In the genomic region with DNA sequence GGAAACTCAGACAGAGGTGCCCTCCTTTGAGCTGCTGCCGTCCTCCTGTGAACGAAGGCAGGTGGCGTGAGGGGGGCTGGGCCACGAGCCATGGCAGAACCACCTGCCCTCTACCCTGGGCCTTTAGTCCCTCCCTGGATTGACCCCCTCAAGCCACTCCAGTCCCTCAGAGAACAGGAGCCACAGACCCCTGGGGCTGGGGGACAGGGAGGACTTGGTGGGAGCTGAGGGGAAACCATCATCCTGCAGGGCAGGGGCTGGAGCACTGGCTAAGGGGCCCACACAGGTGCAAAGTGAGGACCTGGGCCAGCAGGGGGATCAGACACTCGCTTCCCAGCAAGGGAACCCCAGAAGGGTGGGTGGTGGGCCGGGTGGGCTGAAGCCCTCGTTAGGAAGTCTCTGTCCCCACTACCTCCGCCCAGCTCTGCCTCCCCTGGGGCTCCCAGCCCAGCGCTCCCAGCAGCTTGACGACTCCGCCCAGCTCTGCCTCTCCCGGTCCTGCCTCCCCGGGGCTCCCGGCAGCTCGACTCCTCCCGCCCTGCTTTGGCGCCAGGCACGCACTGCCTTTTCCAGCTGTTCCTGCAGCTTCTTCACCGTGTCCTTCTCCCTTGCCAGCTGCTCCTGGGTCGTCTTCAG, we compare ENCODE assay signal across 8 cellular contexts. TPM values are rescaled to one million over a fixed set of nuclear protein-coding genes. Genes with fewer than 3 reads are reported as not detected.
DNase-seq lines count a peak whose midpoint lies in the region; ATAC-seq, FAIRE-seq and TF ChIP-seq lines count a peak whose summit lies in the region.

No MANE protein-coding gene starts in this region.

- no peak overlapping the region for H3K9ac ChIP-seq in kidney (ENCODE audit: low read length in 2 of 2)

- TF ChIP-seq EP300 in tibial nerve (IDR thresholded peaks at IDR 0.05), result peak in 1 of 2 donors; percentile 14

- peak overlapping the region in 1 of 2 donors; percentile 7 for H3K27ac ChIP-seq in kidney (ENCODE audit: low read depth in 2 of 2, low read length in 2 of 2)
- H3K27ac ChIP-seq in tibial nerve, result peak overlapping the region in 3 of 4 donors; percentile 41 to 72 (median 70)

- DNase-seq in T-helper 2 cell treated with Interferon-gamma antibody and Interleukin-4, amounts not matched to agents 5 μg/mL and 100 μg/mL, for 36 hours (ENCODE audit: low spot score), result no peak
- no peak for DNase-seq in T-helper 2 cell
- DNase-seq in activated T-helper 1 cell treated with anti-CD3 and anti-CD28 coated beads, Interleukin-12 subunit alpha, Interleukin-12 subunit beta, Interleukin-2, Interleukin-4 antibody, amounts not matched to agents 30 ng/mL and 10 ng/mL and 1 ng/mL, durations not matched to agents 14 hours and 24 hours and 36 hours (ENCODE audit: low spot score), result no peak
- DNase-seq in kidney, result peak; percentile 94
- DNase-seq in tibial nerve (ENCODE audit: low spot score in 2 of 2), result peak in 1 of 2 donors; percentile 56
- DNase-seq in T1000 (lab: John Stamatoyannopoulos, UW), result no peak
- DNase-seq in pons (ENCODE audit: low spot score), result no peak

- H3K4me1 Mint-ChIP-seq in T-helper 2 cell treated with Interferon-gamma antibody and Interleukin-4, amounts not matched to agents 5 μg/mL and 100 μg/mL, for 36 hours (ENCODE audit: low read depth), result peaks cover 20% of the 10 kb centered on the region
- H3K4me1 Mint-ChIP-seq in activated T-helper 1 cell treated with anti-CD3 and anti-CD28 coated beads, Interleukin-12 subunit alpha, Interleukin-12 subunit beta, Interleukin-2, Interleukin-4 antibody, amounts not matched to agents 30 ng/mL and 10 ng/mL and 1 ng/mL, durations not matched to agents 14 hours and 24 hours and 36 hours (ENCODE audit: low read depth), result peaks cover 23% of the 10 kb centered on the region

- WGBS in tibial nerve, 2 donors, result 57 to 62% methylated on average over 20 of the region's 20 CpGs

- no peak for ATAC-seq in GM19397 (IDR thresholded peaks at IDR 0.05; ENCODE audit: unreplicated experiment)

- H3K9me3 Mint-ChIP-seq in T-helper 2 cell treated with Interferon-gamma antibody and Interleukin-4, amounts not matched to agents 5 μg/mL and 100 μg/mL, for 36 hours, result no peaks in the 10 kb centered on the region
- H3K9me3 Mint-ChIP-seq in activated T-helper 1 cell treated with anti-CD3 and anti-CD28 coated beads, Interleukin-12 subunit alpha, Interleukin-12 subunit beta, Interleukin-2, Interleukin-4 antibody, amounts not matched to agents 30 ng/mL and 10 ng/mL and 1 ng/mL, durations not matched to agents 14 hours and 24 hours and 36 hours, result no peaks in the 10 kb centered on the region

- H3K4me1 ChIP-seq in kidney (ENCODE audit: control insufficient read depth in 1 of 2, insufficient read depth in 1 of 2, low read depth in 1 of 2, low read length in 2 of 2) (peaks cover 0 to 12% of the 10 kb centered on the region in 2 donors), tibial nerve (peaks cover 0 to 73% (median 8%) of the 10 kb centered on the region in 4 donors)

- TF ChIP-seq POLR2A in tibial nerve (IDR thresholded peaks at IDR 0.05), result no peak

- H3K27ac Mint-ChIP-seq in T-helper 2 cell treated with Interferon-gamma antibody and Interleukin-4, amounts not matched to agents 5 μg/mL and 100 μg/mL, for 36 hours, result peak overlapping the region; percentile 66
- H3K27ac Mint-ChIP-seq in activated T-helper 1 cell treated with anti-CD3 and anti-CD28 coated beads, Interleukin-12 subunit alpha, Interleukin-12 subunit beta, Interleukin-2, Interleukin-4 antibody, amounts not matched to agents 30 ng/mL and 10 ng/mL and 1 ng/mL, durations not matched to agents 14 hours and 24 hours and 36 hours, result peak overlapping the region; percentile 16

- no peak overlapping the region for H3K4me3 ChIP-seq in kidney (ENCODE audit: low read length in 2 of 2)
- no peak overlapping the region for H3K4me3 ChIP-seq in tibial nerve

- FAIRE-seq in kidney (lab: Jason Lieb, UNC), result no peak

- intact Hi-C loops in activated T-helper 1 cell treated with anti-CD3 and anti-CD28 coated beads, Interleukin-12 subunit alpha, Interleukin-12 subunit beta, Interleukin-2, Interleukin-4 antibody, amounts not matched to agents 30 ng/mL and 10 ng/mL and 1 ng/mL, durations not matched to agents 14 hours and 24 hours and 36 hours (cut with micrococcal nuclease), result loop anchor here (5.0 kb wide), 1 partner anchor 68 kb away; a partner anchor contains a TSS
- intact Hi-C loops in kidney (cut with DNase I), result no loop called here

- no peaks in the 10 kb centered on the region for H3K27me3 ChIP-seq in tibial nerve

- no peak overlapping the region for H3K4me3 Mint-ChIP-seq in T-helper 2 cell treated with Interferon-gamma antibody and Interleukin-4, amounts not matched to agents 5 μg/mL and 100 μg/mL, for 36 hours
- no peak overlapping the region for H3K4me3 Mint-ChIP-seq in activated T-helper 1 cell treated with anti-CD3 and anti-CD28 coated beads, Interleukin-12 subunit alpha, Interleukin-12 subunit beta, Interleukin-2, Interleukin-4 antibody, amounts not matched to agents 30 ng/mL and 10 ng/mL and 1 ng/mL, durations not matched to agents 14 hours and 24 hours and 36 hours

- no peaks in the 10 kb centered on the region for H3K9me3 ChIP-seq in kidney (ENCODE audit: control insufficient read depth in 1 of 2, low read length in 2 of 2)
- no peaks in the 10 kb centered on the region for H3K9me3 ChIP-seq in tibial nerve

- peaks cover 18% of the 10 kb centered on the region for H3K36me3 Mint-ChIP-seq in T-helper 2 cell treated with Interferon-gamma antibody and Interleukin-4, amounts not matched to agents 5 μg/mL and 100 μg/mL, for 36 hours (ENCODE audit: low read depth)
- H3K36me3 Mint-ChIP-seq in activated T-helper 1 cell treated with anti-CD3 and anti-CD28 coated beads, Interleukin-12 subunit alpha, Interleukin-12 subunit beta, Interleukin-2, Interleukin-4 antibody, amounts not matched to agents 30 ng/mL and 10 ng/mL and 1 ng/mL, durations not matched to agents 14 hours and 24 hours and 36 hours (ENCODE audit: low read depth), result peaks cover 9% of the 10 kb centered on the region

- H3K27me3 Mint-ChIP-seq in T-helper 2 cell treated with Interferon-gamma antibody and Interleukin-4, amounts not matched to agents 5 μg/mL and 100 μg/mL, for 36 hours (ENCODE audit: low read depth), result no peaks in the 10 kb centered on the region
- no peaks in the 10 kb centered on the region for H3K27me3 Mint-ChIP-seq in activated T-helper 1 cell treated with anti-CD3 and anti-CD28 coated beads, Interleukin-12 subunit alpha, Interleukin-12 subunit beta, Interleukin-2, Interleukin-4 antibody, amounts not matched to agents 30 ng/mL and 10 ng/mL and 1 ng/mL, durations not matched to agents 14 hours and 24 hours and 36 hours (ENCODE audit: insufficient read depth)

- TF ChIP-seq CTCF in kidney (IDR thresholded peaks at IDR 0.05; ENCODE audit: borderline replicate concordance, extremely low read depth, insufficient read depth) (no peak), tibial nerve (IDR thresholded peaks at IDR 0.05) (no peak)

- H3K36me3 ChIP-seq in kidney (ENCODE audit: control insufficient read depth in 1 of 2, insufficient read depth in 2 of 2, low read length in 2 of 2) (peaks cover 8 to 17% of the 10 kb centered on the region in 2 donors), tibial nerve (peaks cover 0 to 71% (median 0%) of the 10 kb centered on the region in 3 donors)

RNA-seq across cellular contexts. Expression of a gene that starts 44.4 kb away (rescaled TPM):
- total RNA-seq in activated T-helper 1 cell treated with anti-CD3 and anti-CD28 coated beads, Interleukin-12 subunit alpha, Interleukin-12 subunit beta, Interleukin-2, Interleukin-4 antibody, amounts not matched to agents 30 ng/mL and 10 ng/mL and 1 ng/mL, durations not matched to agents 14 hours and 24 hours and 36 hours, result 58.2 and 58.8 TPM in 2 replicates
- total RNA-seq in kidney (409 TPM), tibial nerve (100 to 1,000 TPM; 166 to 322 (median 242) TPM)
- polyA plus RNA-seq in kidney (ENCODE audit: insufficient read depth, low read depth, low replicate concordance), result 525 TPM
